12 cellular contexts compared by ENCODE assay signal in the genomic region with DNA sequence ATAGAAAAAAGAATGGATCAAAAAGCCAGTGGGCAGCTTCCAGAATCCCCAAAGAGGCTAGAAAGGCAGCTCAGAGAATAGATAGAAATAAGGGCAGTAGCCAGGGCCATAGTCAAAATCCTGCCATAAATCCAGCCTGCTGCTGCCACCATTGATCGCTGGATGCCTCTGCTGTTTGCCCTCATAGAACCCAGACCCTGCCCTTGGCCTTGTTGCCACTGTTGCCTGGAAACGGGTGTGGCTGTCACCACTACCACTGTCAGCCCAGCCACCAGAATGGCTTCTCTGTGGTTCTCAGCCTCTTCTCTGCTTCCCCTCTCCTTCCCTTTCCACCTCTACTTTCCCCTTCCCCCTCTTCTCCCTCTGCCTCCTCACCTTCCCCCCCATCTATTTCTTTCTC. TPM values are rescaled to one million over a fixed set of nuclear protein-coding genes. Genes with fewer than 3 reads are reported as not detected.
DNase-seq lines count a peak whose midpoint lies in the region; ATAC-seq and TF ChIP-seq lines count a peak whose summit lies in the region.
"Had no signal": no experiment of that assay in that cellular context is flagged by ENCODE, and none has a peak within 500 bp of the region (broad histone marks: within the 10 kb centered on the region; RNA-seq: fewer than 3 reads in every experiment).

No MANE protein-coding gene starts in this region.

- peak overlapping the region; percentile 38; the same call in 1 of the 2 replicates for H3K27ac ChIP-seq in HL-60 (replicated peaks)
- H3K27ac ChIP-seq: tibial artery had no signal

- POLR2A ChIA-PET in activated B cell treated with CpG ODN at 0.5 μM for 24 hours (lab: Charles Lee) = interaction anchor here (1.0 to 2.8 kb wide), 3 partner anchors 8 to 56 kb away, joined by 3 to 21 read pairs (median 20); partner anchors contain the start of gene HHEX

- no peak overlapping the region for H3K4me3 ChIP-seq in HL-60 (replicated peaks; ENCODE audit: insufficient read depth, low read length)
- H3K4me3 ChIP-seq: tibial artery had no signal

- H3K27ac Mint-ChIP-seq in activated B cell treated with CpG ODN at 0.5 μM for 24 hours (peak overlapping the region; percentile 81), memory B cell (peak overlapping the region; percentile 94)
- H3K27ac Mint-ChIP-seq: activated CD4-positive, alpha-beta T cell treated with anti-CD3 and anti-CD28 coated beads for 36 hours had no signal

- CTCF ChIA-PET in activated B cell treated with CpG ODN at 0.5 μM for 24 hours (lab: Charles Lee) = no interaction called here

- no peaks in the 10 kb centered on the region for H3K36me3 Mint-ChIP-seq in activated B cell treated with CpG ODN at 0.5 μM for 24 hours (ENCODE audit: low read depth)
- no peaks in the 10 kb centered on the region for H3K36me3 Mint-ChIP-seq in memory B cell

- peak; percentile 86 for ATAC-seq in activated B cell treated with CpG ODN at 0.5 μM for 24 hours (ENCODE audit: low read depth)
- ATAC-seq in memory B cell (ENCODE audit: low read depth) = peak; percentile 98
- no peak for ATAC-seq in HG03565 (IDR thresholded peaks at IDR 0.05; ENCODE audit: unreplicated experiment)
- ATAC-seq: activated CD4-positive, alpha-beta T cell treated with anti-CD3 and anti-CD28 coated beads for 36 hours had no signal

- H3K4me1 Mint-ChIP-seq in activated B cell treated with CpG ODN at 0.5 μM for 24 hours = peaks cover 74% of the 10 kb centered on the region
- peaks cover 44% of the 10 kb centered on the region for H3K4me1 Mint-ChIP-seq in memory B cell
- H3K4me1 Mint-ChIP-seq: activated CD4-positive, alpha-beta T cell treated with anti-CD3 and anti-CD28 coated beads for 36 hours had no signal

- DNase-seq in CMK (ENCODE audit: low read depth) = peak; percentile 32
- peak; percentile 28 to 51 for DNase-seq in HL-60 (ENCODE audit: low read depth in 1 of 2, low spot score in 1 of 2)
- no peak for DNase-seq in activated B cell treated with CpG ODN at 0.5 μM for 24 hours
- peak in 1 of 2 donors; percentile 30 for DNase-seq in memory B cell (ENCODE audit: low spot score in 2 of 2)
- no peak for DNase-seq in NCI-H2171 (lab: John Stamatoyannopoulos, UW)
- DNase-seq in G401 (ENCODE audit: low spot score) = no peak
- DNase-seq in GDM1 (lab: John Stamatoyannopoulos, UW) = no peak
- DNase-seq: activated CD4-positive, alpha-beta T cell treated with anti-CD3 and anti-CD28 coated beads for 36 hours; Caco-2; NCI-H1092; tibial artery had no signal

- intact Hi-C loops in activated B cell treated with CpG ODN at 0.5 μM for 24 hours (cut with micrococcal nuclease) = loop anchor here (1.0 kb wide), 1 partner anchor 9 kb away; no protein-coding TSS in a partner anchor

- no peaks in the 10 kb centered on the region for H3K9me3 Mint-ChIP-seq in activated B cell treated with CpG ODN at 0.5 μM for 24 hours
- peaks cover 4% of the 10 kb centered on the region for H3K9me3 Mint-ChIP-seq in memory B cell

- H3K27me3 Mint-ChIP-seq in activated B cell treated with CpG ODN at 0.5 μM for 24 hours (no peaks in the 10 kb centered on the region), memory B cell (no peaks in the 10 kb centered on the region)

- no peaks in the 10 kb centered on the region for H3K27me3 ChIP-seq in HL-60 (ENCODE audit: insufficient read depth, poor library complexity, severe bottlenecking)
- H3K27me3 ChIP-seq: tibial artery had no signal

- in situ Hi-C loops in G401 (cut with HindIII; ENCODE audit: low sequenced_read_pairs) = no loop called here

- TF ChIP-seq CTCF in HL-60 (IDR thresholded peaks at IDR 0.05; ENCODE audit: insufficient read depth, low read length) (no peak), activated B cell treated with CpG ODN at 0.5 μM for 24 hours (IDR thresholded peaks at IDR 0.05) (no peak)

- H3K4me3 Mint-ChIP-seq in activated B cell treated with CpG ODN at 0.5 μM for 24 hours = no peak overlapping the region
- peak overlapping the region; percentile 4 for H3K4me3 Mint-ChIP-seq in memory B cell
- H3K4me3 Mint-ChIP-seq: activated CD4-positive, alpha-beta T cell treated with anti-CD3 and anti-CD28 coated beads for 36 hours had no signal

RNA-seq across cellular contexts. Expression of gene HHEX, which starts 57.8 kb away (rescaled TPM):
- 50.3 and 55.1 TPM in 2 replicates for total RNA-seq in activated B cell treated with CpG ODN at 0.5 μM for 24 hours
- total RNA-seq in G401 (2014; rRNA removed; shearing (Covaris generic)) = 0.54 and 0.98 TPM in 2 replicates

Comparison
In these comparisons a context has a peak if more than half of its experiments do, and no peak if none do; other contexts are left out.
1. DNase-seq: peak in CMK (single experiment) and HL-60 (2 of 2); none in activated B cell treated with CpG ODN at 0.5 μM for 24 hours (single experiment), NCI-H2171 (single experiment), G401 (single experiment) and GDM1 (single experiment).
2. RNA of gene HHEX, which starts 57.8 kb away (total RNA-seq): 50.3 to 55.1 TPM in activated B cell treated with CpG ODN at 0.5 μM for 24 hours; 0.54 to 0.98 TPM in G401; every median in the first group is over 10 times any median in the second.